ENCODE assay signal across 8 cellular contexts in genomic region chr1:89762431-89762800, GRCh38. TPM values are rescaled to one million over a fixed set of nuclear protein-coding genes. Genes with fewer than 3 reads are reported as not detected.
DNase-seq lines count a peak whose midpoint lies in the region; ATAC-seq, FAIRE-seq and TF ChIP-seq lines count a peak whose summit lies in the region.

No MANE protein-coding gene starts in this region.

- peak overlapping the region; percentile 59 for H3K4me3 ChIP-seq in kidney epithelial cell (ENCODE audit: low read depth, low read length)
- H3K4me3 ChIP-seq in tibial nerve = peak overlapping the region; percentile 15 to 60 (median 44)

- H3K27ac ChIP-seq in tibial nerve = peak overlapping the region in 2 of 4 donors; percentile 52 to 77

- H3K36me3 ChIP-seq in kidney epithelial cell (ENCODE audit: control insufficient read depth, insufficient read depth, low read length) = no peaks in the 10 kb centered on the region
- no peaks in the 10 kb centered on the region for H3K36me3 ChIP-seq in tibial nerve

- H3K4me3 Mint-ChIP-seq in activated CD4-positive, alpha-beta memory T cell treated with anti-CD3 and anti-CD28 coated beads for 36 hours = peak overlapping the region; percentile 72

- no peaks in the 10 kb centered on the region for H3K36me3 Mint-ChIP-seq in activated CD4-positive, alpha-beta memory T cell treated with anti-CD3 and anti-CD28 coated beads for 36 hours

- CTCF ChIA-PET in activated CD4-positive, alpha-beta memory T cell treated with anti-CD3 and anti-CD28 coated beads for 36 hours (lab: Charles Lee) = interaction anchor here (0.7 to 5.0 kb wide), 66 partner anchors 7 to 293 kb away, joined by 3 to 154 read pairs (median 6); partner anchors contain the start of genes LRRC8B and LRRC8C

- no peaks in the 10 kb centered on the region for H3K9me3 Mint-ChIP-seq in activated CD4-positive, alpha-beta memory T cell treated with anti-CD3 and anti-CD28 coated beads for 36 hours

- TF ChIP-seq CTCF in kidney epithelial cell (IDR thresholded peaks at IDR 0.05; ENCODE audit: insufficient read depth, low read length, poor library complexity, severe bottlenecking) = no peak
- no peak for TF ChIP-seq CTCF in tibial nerve (IDR thresholded peaks at IDR 0.05)
- TF ChIP-seq CTCF in D721Med (IDR thresholded peaks at IDR 0.05; ENCODE audit: insufficient read depth, missing control alignments) = no peak

- WGBS in tibial nerve, 2 donors = 53 to 59% methylated on average over 13 of the region's 13 CpGs

- H3K27me3 ChIP-seq in kidney epithelial cell (ENCODE audit: control insufficient read depth, insufficient read depth, low read length) = no peaks in the 10 kb centered on the region
- H3K27me3 ChIP-seq in tibial nerve = no peaks in the 10 kb centered on the region

- no peak for FAIRE-seq in D721Med (lab: Jason Lieb, UNC)

- H3K27ac Mint-ChIP-seq in activated CD4-positive, alpha-beta memory T cell treated with anti-CD3 and anti-CD28 coated beads for 36 hours = peak overlapping the region; percentile 80

- H3K9me3 ChIP-seq in tibial nerve = no peaks in the 10 kb centered on the region

- no peak for TF ChIP-seq EP300 in tibial nerve (IDR thresholded peaks at IDR 0.05)

- H3K27me3 Mint-ChIP-seq in activated CD4-positive, alpha-beta memory T cell treated with anti-CD3 and anti-CD28 coated beads for 36 hours = no peaks in the 10 kb centered on the region

- peaks cover 52% of the 10 kb centered on the region for H3K4me1 Mint-ChIP-seq in activated CD4-positive, alpha-beta memory T cell treated with anti-CD3 and anti-CD28 coated beads for 36 hours (ENCODE audit: low read depth)

- POLR2A ChIA-PET in activated CD4-positive, alpha-beta memory T cell treated with anti-CD3 and anti-CD28 coated beads for 36 hours (lab: Charles Lee) = interaction anchor here (0.8 to 3.0 kb wide), 8 partner anchors 42 to 238 kb away, joined by 3 to 21 read pairs (median 4); partner anchors contain the start of genes LRRC8B and LRRC8C

- peak; percentile 11 for ATAC-seq in HG03066 (IDR thresholded peaks at IDR 0.05; ENCODE audit: low read depth, unreplicated experiment)
- ATAC-seq in HG03520 (IDR thresholded peaks at IDR 0.05; ENCODE audit: unreplicated experiment) = no peak
- no peak for ATAC-seq in GM19328 (IDR thresholded peaks at IDR 0.05; ENCODE audit: unreplicated experiment)

- intact Hi-C loops in activated CD4-positive, alpha-beta memory T cell treated with anti-CD3 and anti-CD28 coated beads for 36 hours (cut with micrococcal nuclease) = loop anchor here (2.0 kb wide), 1 partner anchor 16 kb away; no protein-coding TSS in a partner anchor

- no peak for TF ChIP-seq POLR2A in tibial nerve (IDR thresholded peaks at IDR 0.05)

- H3K4me1 ChIP-seq in tibial nerve = peaks cover 0 to 34% (median 11%) of the 10 kb centered on the region in 4 donors

- DNase-seq in COR-L47 (lab: John Stamatoyannopoulos, UW) (peak; percentile 92), kidney epithelial cell (ENCODE audit: low read depth) (no peak), tibial nerve (ENCODE audit: low spot score in 2 of 2) (no peak), D721Med (ENCODE audit: insufficient read length, low spot score) (no peak)
- DNase-seq in activated CD4-positive, alpha-beta memory T cell treated with anti-CD3 and anti-CD28 coated beads for 36 hours = no peak

RNA-seq across cellular contexts. Expression of gene LRRC8D, which starts 58.4 kb away (rescaled TPM):
- 10 to 100 TPM; 17.7 to 19.4 TPM for total RNA-seq in activated CD4-positive, alpha-beta memory T cell treated with anti-CD3 and anti-CD28 coated beads for 36 hours
- 30.6 and 31.2 TPM in 2 replicates for total RNA-seq in kidney epithelial cell
- total RNA-seq in tibial nerve = 10 to 100 TPM; 11.1 to 19.0 (median 15.3) TPM
